In the genomic region with DNA sequence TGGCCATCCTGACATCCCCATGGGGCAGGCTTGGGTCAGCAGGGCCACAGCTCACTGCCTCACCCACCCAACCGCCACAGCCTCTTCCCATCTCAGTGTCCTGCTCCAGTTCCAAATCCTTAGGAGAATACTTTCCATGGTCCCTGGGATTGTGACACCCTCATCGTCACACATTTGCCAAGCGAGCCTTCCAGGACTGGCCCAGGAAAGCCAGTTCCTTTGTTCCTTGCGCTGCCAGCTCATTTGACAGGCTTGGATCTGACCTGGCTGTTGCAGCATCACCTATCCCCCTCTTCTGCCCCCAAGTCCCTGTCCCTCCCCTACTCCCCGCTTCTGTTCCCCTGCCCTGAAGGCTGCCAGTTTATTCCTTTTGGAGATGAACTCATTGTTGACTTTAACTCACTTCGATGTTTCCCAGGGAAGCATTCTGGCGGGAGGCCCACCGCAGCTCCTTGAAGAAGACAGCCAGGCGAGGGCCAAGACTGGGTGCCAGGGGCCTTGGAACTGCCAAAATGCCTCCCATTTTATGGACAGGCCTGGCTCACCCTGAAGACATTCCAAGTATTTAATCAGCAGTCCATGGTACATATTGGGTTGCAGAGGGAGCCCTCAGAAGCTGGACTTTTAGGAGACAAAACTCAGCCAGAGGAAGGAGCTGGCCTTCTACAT, we compare ENCODE assay signal across 20 cellular contexts. TPM values are rescaled to one million over a fixed set of nuclear protein-coding genes. Genes with fewer than 3 reads are reported as not detected.
DNase-seq lines count a peak whose midpoint lies in the region; ATAC-seq, FAIRE-seq and TF ChIP-seq lines count a peak whose summit lies in the region.
"Had no signal": no experiment of that assay in that cellular context is flagged by ENCODE, and none has a peak within 500 bp of the region (broad histone marks: within the 10 kb centered on the region; RNA-seq: fewer than 3 reads in every experiment).

No MANE protein-coding gene starts in this region.

- no peak overlapping the region for H3K4me3 ChIP-seq in LNCaP clone FGC (ENCODE audit: low read depth, low read length)
- no peak overlapping the region for H3K4me3 ChIP-seq in fibroblast of mammary gland (ENCODE audit: control insufficient read depth, low read depth, low read length)
- no peak overlapping the region for H3K4me3 ChIP-seq in trophoblast cell (ENCODE audit: low read depth, low read length)
- no peak overlapping the region for H3K4me3 ChIP-seq in vagina
- H3K4me3 ChIP-seq in pancreas, result no peak overlapping the region
- H3K4me3 ChIP-seq: SK-N-MC had no signal

- no peak overlapping the region for H3K18ac ChIP-seq in trophoblast cell (ENCODE audit: low read length)

- H3K79me2 ChIP-seq in trophoblast cell (ENCODE audit: control insufficient read depth, insufficient read depth, low read length, poor library complexity), result no peaks in the 10 kb centered on the region

- H2BK120ac ChIP-seq in trophoblast cell (ENCODE audit: insufficient read depth, low read length, poor library complexity), result no peak overlapping the region

- H3K27me3 ChIP-seq in trophoblast cell (ENCODE audit: insufficient read depth, low read length) (no peaks in the 10 kb centered on the region), vagina (no peaks in the 10 kb centered on the region), pancreas (no peaks in the 10 kb centered on the region)
- H3K27me3 ChIP-seq: BE2C had no signal

- H3K4ac ChIP-seq in trophoblast cell (ENCODE audit: low read depth, low read length), result no peak overlapping the region

- WGBS in trophoblast cell (ENCODE audit: extremely low coverage, insufficient coverage, insufficient read length), result no CpG with 5 or more reads among the region's 9 CpGs
- WGBS in pancreas, 2 donors, result 70 to 75% methylated on average over 9 of the region's 9 CpGs

- peaks cover 0 to 2% of the 10 kb centered on the region in 2 experiments for H3K4me1 ChIP-seq in trophoblast cell (ENCODE audit: control insufficient read depth in 1 of 2, insufficient read depth in 2 of 2, low read length in 2 of 2)
- H3K4me1 ChIP-seq in vagina, result peaks cover 32% of the 10 kb centered on the region
- no peaks in the 10 kb centered on the region for H3K4me1 ChIP-seq in pancreas
- H3K4me1 ChIP-seq: BE2C had no signal

- no peak overlapping the region for H3K23ac ChIP-seq in trophoblast cell (ENCODE audit: low read length)

- intact Hi-C loops in vagina (cut with DNase I), result no loop called here
- intact Hi-C loops in pancreas (cut with DNase I), result no loop called here

- H3K4me2 ChIP-seq in trophoblast cell (ENCODE audit: low read length), result no peak overlapping the region

- H3K14ac ChIP-seq in trophoblast cell (ENCODE audit: low read length), result no peak overlapping the region

- H2AFZ ChIP-seq in trophoblast cell (ENCODE audit: insufficient read depth, low read length, poor library complexity), result no peak overlapping the region

- H2AK5ac ChIP-seq in trophoblast cell (ENCODE audit: low read length), result no peak overlapping the region

- ATAC-seq in pancreas, result no peak

- H3K9me3 ChIP-seq in trophoblast cell (ENCODE audit: insufficient read depth, low read depth, low read length) (no peaks in the 10 kb centered on the region), vagina (no peaks in the 10 kb centered on the region), pancreas (no peaks in the 10 kb centered on the region)
- H3K9me3 ChIP-seq: BE2C had no signal

- H4K12ac ChIP-seq in trophoblast cell (ENCODE audit: low read depth, low read length), result no peak overlapping the region

- H3K36me3 ChIP-seq in trophoblast cell (ENCODE audit: control insufficient read depth in 1 of 2, insufficient read depth in 2 of 2, low read length in 2 of 2) (no peaks in the 10 kb centered on the region), vagina (no peaks in the 10 kb centered on the region), pancreas (no peaks in the 10 kb centered on the region)
- H3K36me3 ChIP-seq: BE2C had no signal

- H3K27ac ChIP-seq in trophoblast cell (ENCODE audit: low read depth, low read length), result no peak overlapping the region
- H3K27ac ChIP-seq in vagina, result peak overlapping the region; percentile 78
- no peak overlapping the region for H3K27ac ChIP-seq in pancreas
- H3K27ac ChIP-seq: SK-N-MC had no signal

- H4K91ac ChIP-seq in trophoblast cell (ENCODE audit: low read depth, low read length), result no peak overlapping the region

- no peak overlapping the region for H4K8ac ChIP-seq in trophoblast cell (ENCODE audit: low read depth, low read length)

- no peak for TF ChIP-seq CTCF in LNCaP clone FGC (IDR thresholded peaks at IDR 0.05; ENCODE audit: control insufficient read depth, extremely low read depth, insufficient read depth)
- no peak for TF ChIP-seq CTCF in fibroblast of mammary gland (conservative IDR thresholded peaks at IDR 0.05; ENCODE audit: control insufficient read depth, insufficient read depth, low read depth, low read length)
- TF ChIP-seq CTCF in vagina (IDR thresholded peaks at IDR 0.05), result no peak
- TF ChIP-seq CTCF in pancreas (IDR thresholded peaks at IDR 0.05), result no peak

- no peak overlapping the region for H2BK12ac ChIP-seq in trophoblast cell (ENCODE audit: low read length)

- no peak for TF ChIP-seq POLR2A in vagina (IDR thresholded peaks at IDR 0.05)

- no peak overlapping the region for H2BK5ac ChIP-seq in trophoblast cell (ENCODE audit: low read depth, low read length, poor library complexity)

- DNase-seq in LNCaP clone FGC (ENCODE audit: low read depth) (peak; percentile 87), fibroblast of mammary gland (ENCODE audit: low read depth) (peak; percentile 6), trophoblast cell (peak; percentile 41 to 65), vagina (ENCODE audit: extremely low spot score in 2 of 2) (peak in 1 of 2 donors; percentile 91), OCI-M1 (lab: John Stamatoyannopoulos, UW) (no peak), T1000 (lab: John Stamatoyannopoulos, UW) (no peak), pancreas (no peak)
- DNase-seq: activated naive CD4-positive, alpha-beta T cell treated with anti-CD3 and anti-CD28 coated beads, Interleukin-2, amount 50 U/mL, for 16 hours; activated T-cell treated with anti-CD3 and anti-CD28 coated beads, Interleukin-2, amount 50 U/mL, for 48 hours; foreskin melanocyte; GF-D8; kidney glomerular epithelial cell; NCI-H1930 had no signal

- FAIRE-seq in pancreas (lab: Jason Lieb, UNC), result no peak
- FAIRE-seq: colon, endometrium had no signal

- H3K9ac ChIP-seq in trophoblast cell (ENCODE audit: low read length), result no peak overlapping the region

- no peaks in the 10 kb centered on the region for H3K79me1 ChIP-seq in trophoblast cell (ENCODE audit: low read length)

RNA-seq across cellular contexts. Expression of gene GNL2, which starts 10.2 kb away (rescaled TPM):
- 163 TPM in 2 replicates for polyA plus RNA-seq in trophoblast cell (2013)
- total RNA-seq in vagina, result 62.1 TPM
- 10 to 100 TPM in 5 of 6 donors, 1 to 10 TPM in 1; 9.8 to 20.1 (median 17.1) TPM for total RNA-seq in pancreas
- polyA plus RNA-seq in pancreas, result 10 to 100 TPM; 50.6 to 69.1 TPM

RNA-seq across cellular contexts. Expression of gene RSPO1, which starts 28.8 kb away (rescaled TPM):
- polyA plus RNA-seq in trophoblast cell (2013), result 0.01 and 0.03 TPM in 2 replicates
- total RNA-seq in vagina (23.3 TPM), pancreas (under 1 TPM in 3 of 6 donors, not detected in 3; 0.09 to 0.46 (median 0.13) TPM)
- under 1 TPM; 0.11 to 0.26 TPM for polyA plus RNA-seq in pancreas
- total RNA-seq: NCI-H460 had no signal
- polyA plus RNA-seq: IgD-negative memory B cell, neural cell had no signal

RNA-seq across cellular contexts. Expression of gene DNALI1, which starts 49.2 kb away (rescaled TPM):
- polyA plus RNA-seq in trophoblast cell (2013), result 4.9 and 5.3 TPM in 2 replicates
- 4.7 TPM for total RNA-seq in vagina
- total RNA-seq in pancreas, result 10 to 100 TPM in 5 of 6 donors, 1 to 10 TPM in 1; 8.7 to 16.3 (median 11.2) TPM
- 10 to 100 TPM; 38.4 to 61.0 TPM for polyA plus RNA-seq in pancreas
- total RNA-seq: NCI-H460 had no signal
- polyA plus RNA-seq: IgD-negative memory B cell had no signal

RNA-seq across cellular contexts. Expression of gene SNIP1, which starts 51.8 kb away (rescaled TPM):
- 7.2 and 7.8 TPM in 2 replicates for polyA plus RNA-seq in trophoblast cell (2013)
- total RNA-seq in vagina (16.5 TPM), pancreas (1 to 10 TPM; 6.5 to 7.8 (median 7.0) TPM)
- polyA plus RNA-seq in pancreas, result 1 to 10 TPM; 2.7 to 5.9 TPM

Comparison
In these comparisons a context has a peak if more than half of its experiments do, and no peak if none do; other contexts are left out.
1. DNase-seq: peak in LNCaP clone FGC (single experiment), fibroblast of mammary gland (single experiment) and trophoblast cell (2 of 2); none in OCI-M1 (single experiment), T1000 (single experiment) and pancreas (0 of 6).
2. RNA of gene RSPO1, which starts 28.8 kb away (total RNA-seq): 23.3 TPM in vagina (single experiment); 0.09 to 0.46 TPM in pancreas; every median in the first group is over 10 times any median in the second.